In the genomic region with DNA sequence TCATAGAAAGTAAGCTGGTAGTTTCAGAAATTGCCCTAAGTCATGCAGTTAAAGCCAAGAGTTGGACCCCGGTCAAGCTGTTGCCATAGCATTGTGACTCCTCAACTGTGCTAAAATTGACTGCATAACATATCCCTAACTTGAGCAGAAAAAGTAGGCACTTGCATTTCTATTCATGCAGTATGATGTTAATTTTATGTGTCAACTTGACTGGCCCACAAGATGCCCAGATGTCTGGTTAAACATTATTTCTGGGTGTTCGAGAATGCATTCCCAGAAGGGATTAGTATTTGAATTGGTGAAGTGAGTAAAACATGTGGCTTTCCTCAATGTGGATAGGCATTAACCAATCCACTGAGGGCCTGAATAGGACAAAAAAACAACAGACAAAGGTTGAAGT, we compare ENCODE assay signal across 3 cellular contexts.
"Had no signal": no experiment of that assay in that cellular context is flagged by ENCODE, and none has a peak within 500 bp of the region (broad histone marks: within the 10 kb centered on the region; RNA-seq: fewer than 3 reads in every experiment).

No MANE protein-coding gene starts in this region.

- H3K4me3 ChIP-seq: GM12878 had no signal

- ATAC-seq: GM12878 had no signal

- DNase-seq: GDM1, GF-D8 had no signal
